22 cellular contexts compared by ENCODE assay signal in genomic region chr14:63179383-63179782, GRCh38. TPM values are rescaled to one million over a fixed set of nuclear protein-coding genes. Genes with fewer than 3 reads are reported as not detected.
DNase-seq lines count a peak whose midpoint lies in the region; ATAC-seq and TF ChIP-seq lines count a peak whose summit lies in the region.
"Had no signal": no experiment of that assay in that cellular context is flagged by ENCODE, and none has a peak within 500 bp of the region (broad histone marks: within the 10 kb centered on the region; RNA-seq: fewer than 3 reads in every experiment).

No MANE protein-coding gene starts in this region.

- no peak overlapping the region for H3K18ac ChIP-seq in H9 (ENCODE audit: insufficient read length, low read depth, low read length)

- H2BK5ac ChIP-seq in H9 (ENCODE audit: insufficient read length, low read length), result no peak overlapping the region

- H3K36me3 ChIP-seq in RWPE2 (ENCODE audit: low read depth) (no peaks in the 10 kb centered on the region), smooth muscle cell (ENCODE audit: low read depth) (no peaks in the 10 kb centered on the region)
- H3K36me3 ChIP-seq: cardiac muscle cell, Peyer's patch had no signal

- H4K20me1 ChIP-seq in smooth muscle cell (ENCODE audit: low read depth) (no peaks in the 10 kb centered on the region), H9 (ENCODE audit: control insufficient read depth, insufficient read depth, insufficient read length) (no peaks in the 10 kb centered on the region)

- intact Hi-C loops in left ventricle myocardium superior (cut with micrococcal nuclease), result no loop called here

- ATAC-seq in RWPE2 (ENCODE audit: low read depth) (peak; percentile 6; the same call in 1 of the 3 replicates), left ventricle myocardium superior (peak; percentile 69)
- ATAC-seq: activated CD8-positive, alpha-beta T cell treated with anti-CD3 and anti-CD28 coated beads for 36 hours; HepG2 had no signal

- DNase-seq in RWPE2 (ENCODE audit: low spot score), result no peak
- peak; percentile 41 for DNase-seq in dermis blood vessel endothelial cell
- peak; percentile 46 for DNase-seq in left ventricle myocardium superior
- DNase-seq in smooth muscle cell (lab: John Stamatoyannopoulos, UW; ENCODE audit: unreplicated experiment), result no peak
- DNase-seq in H9, result no peak
- no peak for DNase-seq in NCI-H1105 treated with DMSO at 0.1 percent for 48 hours (lab: John Stamatoyannopoulos, UW)
- no peak for DNase-seq in NCI-H1930 (lab: John Stamatoyannopoulos, UW)
- DNase-seq in stimulated activated CD4-positive, alpha-beta T cell treated with anti-CD3 and anti-CD28 coated beads, Interleukin-2, amount 100 ng/mL, for 24 hours, result no peak
- DNase-seq: activated CD8-positive, alpha-beta T cell treated with anti-CD3 and anti-CD28 coated beads for 36 hours; activated effector memory CD4-positive, alpha-beta T cell treated with anti-CD3 and anti-CD28 coated beads, Interleukin-2, amount 50 U/mL, for 16 hours; activated T-cell treated with anti-CD3 and anti-CD28 coated beads for 4 hours; C1 segment of cervical spinal cord; NCI-H1417; NCI-H2107; NCI-H524 treated with DMSO at 0.1 percent for 48 hours; Peyer's patch; stimulated activated CD4-positive, alpha-beta T cell treated with anti-CD3 and anti-CD28 coated beads, Interleukin-15, amount 100 ng/mL, for 24 hours; stimulated activated CD8-positive, alpha-beta memory T cell treated with anti-CD3 and anti-CD28 coated beads, Interleukin-4, amount 100 ng/mL, for 48 hours; T-helper 9 cell had no signal

- no peak overlapping the region for H3K23ac ChIP-seq in H9 (ENCODE audit: insufficient read length, low read depth, low read length)

- H3K27me3 ChIP-seq in RWPE2 (ENCODE audit: insufficient read depth, poor library complexity, severe bottlenecking), result no peaks in the 10 kb centered on the region
- peaks cover 8% of the 10 kb centered on the region for H3K27me3 ChIP-seq in smooth muscle cell (ENCODE audit: low read depth)
- no peaks in the 10 kb centered on the region for H3K27me3 ChIP-seq in H9 (ENCODE audit: insufficient read depth, low read length)
- H3K27me3 ChIP-seq: Peyer's patch had no signal

- H3K9me3 ChIP-seq in RWPE2 (ENCODE audit: severe bottlenecking) (no peaks in the 10 kb centered on the region), smooth muscle cell (replicated peaks; ENCODE audit: low read depth) (peaks cover 4% of the 10 kb centered on the region), H9 (ENCODE audit: control insufficient read depth, low read depth, low read length) (no peaks in the 10 kb centered on the region)
- H3K9me3 ChIP-seq: Peyer's patch had no signal

- H2AFZ ChIP-seq in smooth muscle cell (ENCODE audit: low read depth) (no peak overlapping the region), H9 (ENCODE audit: low read length) (no peak overlapping the region)

- H3T11ph ChIP-seq in H9 (ENCODE audit: low read length), result no peak overlapping the region

- H3K79me2 ChIP-seq in smooth muscle cell (ENCODE audit: low read depth) (no peaks in the 10 kb centered on the region), H9 (ENCODE audit: insufficient read depth, low read length) (no peaks in the 10 kb centered on the region)

- peak overlapping the region; percentile 31 for H3K9ac ChIP-seq in smooth muscle cell (ENCODE audit: low read depth)
- no peak overlapping the region for H3K9ac ChIP-seq in H9 (ENCODE audit: extremely low read depth, insufficient read length, low read length)

- WGBS in smooth muscle cell (ENCODE audit: low lambda C conversion rate), result 80% methylated on average over 4 of the region's 4 CpGs
- WGBS in H9 (ENCODE audit: extremely low coverage, insufficient read length, low lambda C conversion rate), result no CpG with 5 or more reads among the region's 4 CpGs

- H3K4me3 ChIP-seq in RWPE2 (ENCODE audit: severe bottlenecking) (no peak overlapping the region), smooth muscle cell (no peak overlapping the region)
- H3K4me3 ChIP-seq: cardiac muscle cell, Peyer's patch had no signal

- no peak overlapping the region for H3K4me3 Mint-ChIP-seq in H9
- H3K4me3 Mint-ChIP-seq: activated CD8-positive, alpha-beta T cell treated with anti-CD3 and anti-CD28 coated beads for 36 hours; memory B cell had no signal

- no peaks in the 10 kb centered on the region for H3K23me2 ChIP-seq in H9 (ENCODE audit: insufficient read length, low read depth, low read length, poor library complexity, severe bottlenecking)

- H3K36me3 Mint-ChIP-seq in H9 (ENCODE audit: insufficient read depth in 1 of 3, low read depth in 3 of 3), result no peaks in the 10 kb centered on the region
- H3K36me3 Mint-ChIP-seq: memory B cell had no signal

- H2BK120ac ChIP-seq in H9 (ENCODE audit: low read depth, low read length, poor library complexity, severe bottlenecking), result no peak overlapping the region

- TF ChIP-seq CTCF in RWPE2 (IDR thresholded peaks at IDR 0.05; ENCODE audit: poor library complexity, severe bottlenecking) (no peak), smooth muscle cell (IDR thresholded peaks at IDR 0.05; ENCODE audit: borderline replicate concordance, insufficient read depth, poor library complexity, severe bottlenecking) (no peak), H9 (conservative IDR thresholded peaks at IDR 0.05) (no peak)

- H3K9me3 Mint-ChIP-seq in H9, result no peaks in the 10 kb centered on the region
- H3K9me3 Mint-ChIP-seq: activated CD8-positive, alpha-beta T cell treated with anti-CD3 and anti-CD28 coated beads for 36 hours had no signal

- H3K79me1 ChIP-seq in H9 (ENCODE audit: insufficient read depth, low read depth, low read length, poor library complexity, severe bottlenecking), result no peaks in the 10 kb centered on the region

- no peak overlapping the region for H4K8ac ChIP-seq in H9 (replicated peaks; ENCODE audit: insufficient read length, low read depth, low read length)

- no peak overlapping the region for H2AK5ac ChIP-seq in H9 (ENCODE audit: insufficient read length, low read length)

- H3K4me1 ChIP-seq in RWPE2 (ENCODE audit: insufficient read depth, poor library complexity, severe bottlenecking) (peaks cover 14% of the 10 kb centered on the region), smooth muscle cell (ENCODE audit: low read depth) (no peaks in the 10 kb centered on the region), H9 (ENCODE audit: insufficient read depth, low read length) (no peaks in the 10 kb centered on the region)
- H3K4me1 ChIP-seq: Peyer's patch had no signal

- H3K27ac ChIP-seq in RWPE2 (ENCODE audit: poor library complexity, severe bottlenecking), result peak overlapping the region; percentile 80
- H3K27ac ChIP-seq in smooth muscle cell (ENCODE audit: low read depth), result peak overlapping the region; percentile 81
- no peak overlapping the region for H3K27ac ChIP-seq in H9 (ENCODE audit: insufficient read length, low read depth, low read length)
- H3K27ac ChIP-seq: cardiac muscle cell, Peyer's patch had no signal

- no peak overlapping the region for H3K14ac ChIP-seq in H9 (ENCODE audit: insufficient read depth, low read length)

- no peak overlapping the region for H2BK15ac ChIP-seq in H9 (ENCODE audit: low read depth, low read length)

- H4K5ac ChIP-seq in H9 (ENCODE audit: insufficient read length, low read depth, low read length), result no peak overlapping the region

- no peak overlapping the region for H3K56ac ChIP-seq in H9 (ENCODE audit: insufficient read length, low read depth, low read length)

- H3K27ac Mint-ChIP-seq in H9, result no peak overlapping the region
- H3K27ac Mint-ChIP-seq: activated CD8-positive, alpha-beta T cell treated with anti-CD3 and anti-CD28 coated beads for 36 hours; memory B cell had no signal

- no peaks in the 10 kb centered on the region for H3K27me3 Mint-ChIP-seq in H9 (ENCODE audit: low read depth)
- H3K27me3 Mint-ChIP-seq: activated CD8-positive, alpha-beta T cell treated with anti-CD3 and anti-CD28 coated beads for 36 hours had no signal

- H3K4ac ChIP-seq in H9 (ENCODE audit: low read depth, low read length), result no peak overlapping the region

- H2BK20ac ChIP-seq in H9 (ENCODE audit: low read depth, low read length, poor library complexity, severe bottlenecking), result no peak overlapping the region

- H3K4me1 Mint-ChIP-seq in H9, result peaks cover 0 to 4% of the 10 kb centered on the region in 2 experiments; a peak in 1 of 4 replicates
- H3K4me1 Mint-ChIP-seq: memory B cell had no signal

- no peak overlapping the region for H4K91ac ChIP-seq in H9 (ENCODE audit: insufficient read length, low read depth, low read length)

- H3K4me2 ChIP-seq in smooth muscle cell (no peak overlapping the region), H9 (ENCODE audit: insufficient read depth, insufficient read length, low read length) (no peak overlapping the region)

- H2BK12ac ChIP-seq in H9 (ENCODE audit: insufficient read length, low read depth, low read length), result no peak overlapping the region

- H3F3A ChIP-seq in smooth muscle cell (ENCODE audit: low read depth), result no peaks in the 10 kb centered on the region

RNA-seq across cellular contexts. Expression of gene RHOJ, which starts 24.9 kb away (rescaled TPM):
- 76.3 and 115 TPM in 2 replicates for total RNA-seq in dermis blood vessel endothelial cell
- 13.3 TPM for total RNA-seq in left ventricle myocardium superior
- total RNA-seq in smooth muscle cell, result 4.6 and 5.1 TPM in 2 replicates
- polyA plus RNA-seq in smooth muscle cell, result 3.4 and 3.7 TPM in 2 replicates
- not detected in 2 replicates for total RNA-seq in H9 (2021)
- total RNA-seq: activated CD8-positive, alpha-beta T cell treated with anti-CD3 and anti-CD28 coated beads for 36 hours had no signal
- polyA plus RNA-seq: cardiac muscle cell had no signal

Comparison
In these comparisons a context has a peak if more than half of its experiments do, and no peak if none do; other contexts are left out.
1. DNase-seq: peak in dermis blood vessel endothelial cell (single experiment) and left ventricle myocardium superior (single experiment); none in RWPE2 (single experiment), smooth muscle cell (single experiment), H9 (single experiment), NCI-H1105 treated with DMSO at 0.1 percent for 48 hours (single experiment), NCI-H1930 (0 of 2) and stimulated activated CD4-positive, alpha-beta T cell treated with anti-CD3 and anti-CD28 coated beads, Interleukin-2, amount 100 ng/mL, for 24 hours (0 of 2).